Comparison of ENCODE assay signal across 10 cellular contexts in genomic region chr7:87151002-87151505, GRCh38. TPM values are rescaled to one million over a fixed set of nuclear protein-coding genes. Genes with fewer than 3 reads are reported as not detected.
DNase-seq lines count a peak whose midpoint lies in the region; ATAC-seq and TF ChIP-seq lines count a peak whose summit lies in the region.
"Had no signal": no experiment of that assay in that cellular context is flagged by ENCODE, and none has a peak within 500 bp of the region (broad histone marks: within the 10 kb centered on the region; RNA-seq: fewer than 3 reads in every experiment).

No MANE protein-coding gene starts in this region.

- ATAC-seq in activated B cell treated with CpG ODN at 0.5 μM for 24 hours (ENCODE audit: low read depth) (no peak), HG02973 (IDR thresholded peaks at IDR 0.05; ENCODE audit: unreplicated experiment) (no peak)

- peaks cover 34% of the 10 kb centered on the region for H3K36me3 Mint-ChIP-seq in activated T-cell treated with anti-CD3 and anti-CD28 coated beads, Interleukin-2, amount 50 U/mL, for 24 hours (ENCODE audit: low read depth)
- H3K36me3 Mint-ChIP-seq in activated B cell treated with CpG ODN at 0.5 μM for 24 hours (ENCODE audit: low read depth) (peaks cover 22% of the 10 kb centered on the region), immature natural killer cell (peaks cover 0 to 4% (median 0%) of the 10 kb centered on the region in 3 donors)

- TF ChIP-seq CTCF in activated B cell treated with CpG ODN at 0.5 μM for 24 hours (IDR thresholded peaks at IDR 0.05) = no peak
- TF ChIP-seq CTCF in suprapubic skin (IDR thresholded peaks at IDR 0.05) = no peak

- no peak for TF ChIP-seq EP300 in suprapubic skin (IDR thresholded peaks at IDR 0.05)

- WGBS in suprapubic skin = 47% methylated on average over 5 of the region's 5 CpGs

- H3K4me3 ChIP-seq in suprapubic skin = peak overlapping the region; percentile 89

- H3K4me1 Mint-ChIP-seq in activated T-cell treated with anti-CD3 and anti-CD28 coated beads, Interleukin-2, amount 50 U/mL, for 24 hours (ENCODE audit: low read depth) = peaks cover 31% of the 10 kb centered on the region
- H3K4me1 Mint-ChIP-seq in activated B cell treated with CpG ODN at 0.5 μM for 24 hours (peaks cover 37% of the 10 kb centered on the region), immature natural killer cell (peaks cover 36 to 42% of the 10 kb centered on the region in 2 donors)

- intact Hi-C loops in activated B cell treated with CpG ODN at 0.5 μM for 24 hours (cut with micrococcal nuclease) = loop anchor here (5.0 to 10.0 kb wide), 6 partner anchors 36 to 1066 kb away; partner anchors contain the start of gene RUNDC3B

- peak overlapping the region; percentile 99 for H3K27ac ChIP-seq in suprapubic skin

- H3K4me1 ChIP-seq in suprapubic skin = peaks cover 45% of the 10 kb centered on the region

- no peaks in the 10 kb centered on the region for H3K36me3 ChIP-seq in suprapubic skin

- CTCF ChIA-PET in activated B cell treated with CpG ODN at 0.5 μM for 24 hours (lab: Charles Lee) = no interaction called here

- H3K4me3 Mint-ChIP-seq in activated T-cell treated with anti-CD3 and anti-CD28 coated beads, Interleukin-2, amount 50 U/mL, for 24 hours = peak overlapping the region; percentile 88
- H3K4me3 Mint-ChIP-seq in activated B cell treated with CpG ODN at 0.5 μM for 24 hours = peak overlapping the region; percentile 99
- H3K4me3 Mint-ChIP-seq in immature natural killer cell = peak overlapping the region; percentile 26 to 98 (median 96)

- no peaks in the 10 kb centered on the region for H3K9me3 ChIP-seq in suprapubic skin

- no peak for TF ChIP-seq POLR2A in suprapubic skin (IDR thresholded peaks at IDR 0.05)

- DNase-seq in activated T-cell treated with anti-CD3 and anti-CD28 coated beads, Interleukin-2, amount 50 U/mL, for 24 hours = no peak
- DNase-seq in activated T-cell treated with anti-CD3 and anti-CD28 coated beads, Interleukin-2, amount 50 U/mL, for 48 hours = no peak
- DNase-seq in activated B cell treated with CpG ODN at 0.5 μM for 24 hours (no peak), immature natural killer cell (no peak), suprapubic skin (ENCODE audit: low spot score in 2 of 2) (no peak), NCI-H2081 (lab: John Stamatoyannopoulos, UW) (no peak), NCI-H1694 (lab: John Stamatoyannopoulos, UW) (no peak)
- DNase-seq: kidney, NCI-H1105 had no signal

- H3K9me3 Mint-ChIP-seq in activated T-cell treated with anti-CD3 and anti-CD28 coated beads, Interleukin-2, amount 50 U/mL, for 24 hours = no peaks in the 10 kb centered on the region
- H3K9me3 Mint-ChIP-seq in activated B cell treated with CpG ODN at 0.5 μM for 24 hours (no peaks in the 10 kb centered on the region), immature natural killer cell (no peaks in the 10 kb centered on the region)

- H3K27me3 Mint-ChIP-seq in activated T-cell treated with anti-CD3 and anti-CD28 coated beads, Interleukin-2, amount 50 U/mL, for 24 hours = no peaks in the 10 kb centered on the region
- H3K27me3 Mint-ChIP-seq in activated B cell treated with CpG ODN at 0.5 μM for 24 hours (no peaks in the 10 kb centered on the region), immature natural killer cell (ENCODE audit: low read depth in 3 of 3) (peaks cover 6 to 18% (median 17%) of the 10 kb centered on the region in 3 donors)

- POLR2A ChIA-PET in activated B cell treated with CpG ODN at 0.5 μM for 24 hours (lab: Charles Lee) = interaction anchor here (9.4 kb wide), 1 partner anchor 65 kb away, joined by 311 read pairs; the partner anchor contains the start of gene TMEM243

- H3K27ac Mint-ChIP-seq in activated T-cell treated with anti-CD3 and anti-CD28 coated beads, Interleukin-2, amount 50 U/mL, for 24 hours = peak overlapping the region; percentile 98
- H3K27ac Mint-ChIP-seq in activated B cell treated with CpG ODN at 0.5 μM for 24 hours = peak overlapping the region; percentile 99
- peak overlapping the region; percentile 97 to 99 (median 98) for H3K27ac Mint-ChIP-seq in immature natural killer cell

- no peaks in the 10 kb centered on the region for H3K27me3 ChIP-seq in suprapubic skin

RNA-seq across cellular contexts. Expression of gene DMTF1, which starts 1.2 kb away (rescaled TPM):
- 159 and 175 TPM in 2 replicates for total RNA-seq in activated B cell treated with CpG ODN at 0.5 μM for 24 hours
- 10 to 100 TPM in 2 of 3 donors, 1 to 10 TPM in 1; 2.8 to 21.7 (median 11.7) TPM for polyA plus RNA-seq in immature natural killer cell
- 100 to 1,000 TPM in 1 of 4 donors, 10 to 100 TPM in 3; 42.9 to 217 (median 61.6) TPM for total RNA-seq in suprapubic skin
